ENCODE assay signal across 1 cellular context in the genomic region with DNA sequence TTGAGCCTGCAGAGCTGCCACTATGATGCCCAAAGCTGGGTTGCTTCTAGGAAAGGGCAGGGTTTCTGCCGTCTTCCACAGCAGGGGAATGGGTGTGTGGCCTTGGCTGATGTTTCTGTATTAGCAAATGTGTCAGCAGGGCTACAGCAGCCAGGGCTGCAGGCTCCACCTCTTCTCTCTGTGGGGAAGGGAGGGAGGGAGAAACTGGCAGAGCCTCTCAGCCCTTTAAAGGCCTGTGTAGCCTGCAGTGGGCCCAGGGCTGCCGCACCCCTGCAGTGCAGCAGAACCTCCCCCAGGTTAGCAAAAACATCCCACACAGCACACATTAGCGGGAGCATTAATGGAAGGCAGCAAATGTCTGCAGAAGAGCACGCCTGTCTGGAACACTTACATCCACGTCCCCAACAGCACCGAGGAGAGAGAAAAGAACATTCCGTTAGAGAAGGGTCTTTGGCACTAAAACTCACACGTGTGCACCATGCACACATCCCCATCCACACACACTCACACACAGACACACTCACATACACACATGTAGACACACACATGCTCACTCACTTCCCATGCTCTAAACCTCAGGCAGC.
TF ChIP-seq lines count a peak whose summit lies in the region.

No MANE protein-coding gene starts in this region.

TF ChIP-seq in GM23338, 12 proteins besides CTCF, POLR2A, EP300 and RAD21 (continued from another document):
- TF ChIP-seq, protein P1, sequence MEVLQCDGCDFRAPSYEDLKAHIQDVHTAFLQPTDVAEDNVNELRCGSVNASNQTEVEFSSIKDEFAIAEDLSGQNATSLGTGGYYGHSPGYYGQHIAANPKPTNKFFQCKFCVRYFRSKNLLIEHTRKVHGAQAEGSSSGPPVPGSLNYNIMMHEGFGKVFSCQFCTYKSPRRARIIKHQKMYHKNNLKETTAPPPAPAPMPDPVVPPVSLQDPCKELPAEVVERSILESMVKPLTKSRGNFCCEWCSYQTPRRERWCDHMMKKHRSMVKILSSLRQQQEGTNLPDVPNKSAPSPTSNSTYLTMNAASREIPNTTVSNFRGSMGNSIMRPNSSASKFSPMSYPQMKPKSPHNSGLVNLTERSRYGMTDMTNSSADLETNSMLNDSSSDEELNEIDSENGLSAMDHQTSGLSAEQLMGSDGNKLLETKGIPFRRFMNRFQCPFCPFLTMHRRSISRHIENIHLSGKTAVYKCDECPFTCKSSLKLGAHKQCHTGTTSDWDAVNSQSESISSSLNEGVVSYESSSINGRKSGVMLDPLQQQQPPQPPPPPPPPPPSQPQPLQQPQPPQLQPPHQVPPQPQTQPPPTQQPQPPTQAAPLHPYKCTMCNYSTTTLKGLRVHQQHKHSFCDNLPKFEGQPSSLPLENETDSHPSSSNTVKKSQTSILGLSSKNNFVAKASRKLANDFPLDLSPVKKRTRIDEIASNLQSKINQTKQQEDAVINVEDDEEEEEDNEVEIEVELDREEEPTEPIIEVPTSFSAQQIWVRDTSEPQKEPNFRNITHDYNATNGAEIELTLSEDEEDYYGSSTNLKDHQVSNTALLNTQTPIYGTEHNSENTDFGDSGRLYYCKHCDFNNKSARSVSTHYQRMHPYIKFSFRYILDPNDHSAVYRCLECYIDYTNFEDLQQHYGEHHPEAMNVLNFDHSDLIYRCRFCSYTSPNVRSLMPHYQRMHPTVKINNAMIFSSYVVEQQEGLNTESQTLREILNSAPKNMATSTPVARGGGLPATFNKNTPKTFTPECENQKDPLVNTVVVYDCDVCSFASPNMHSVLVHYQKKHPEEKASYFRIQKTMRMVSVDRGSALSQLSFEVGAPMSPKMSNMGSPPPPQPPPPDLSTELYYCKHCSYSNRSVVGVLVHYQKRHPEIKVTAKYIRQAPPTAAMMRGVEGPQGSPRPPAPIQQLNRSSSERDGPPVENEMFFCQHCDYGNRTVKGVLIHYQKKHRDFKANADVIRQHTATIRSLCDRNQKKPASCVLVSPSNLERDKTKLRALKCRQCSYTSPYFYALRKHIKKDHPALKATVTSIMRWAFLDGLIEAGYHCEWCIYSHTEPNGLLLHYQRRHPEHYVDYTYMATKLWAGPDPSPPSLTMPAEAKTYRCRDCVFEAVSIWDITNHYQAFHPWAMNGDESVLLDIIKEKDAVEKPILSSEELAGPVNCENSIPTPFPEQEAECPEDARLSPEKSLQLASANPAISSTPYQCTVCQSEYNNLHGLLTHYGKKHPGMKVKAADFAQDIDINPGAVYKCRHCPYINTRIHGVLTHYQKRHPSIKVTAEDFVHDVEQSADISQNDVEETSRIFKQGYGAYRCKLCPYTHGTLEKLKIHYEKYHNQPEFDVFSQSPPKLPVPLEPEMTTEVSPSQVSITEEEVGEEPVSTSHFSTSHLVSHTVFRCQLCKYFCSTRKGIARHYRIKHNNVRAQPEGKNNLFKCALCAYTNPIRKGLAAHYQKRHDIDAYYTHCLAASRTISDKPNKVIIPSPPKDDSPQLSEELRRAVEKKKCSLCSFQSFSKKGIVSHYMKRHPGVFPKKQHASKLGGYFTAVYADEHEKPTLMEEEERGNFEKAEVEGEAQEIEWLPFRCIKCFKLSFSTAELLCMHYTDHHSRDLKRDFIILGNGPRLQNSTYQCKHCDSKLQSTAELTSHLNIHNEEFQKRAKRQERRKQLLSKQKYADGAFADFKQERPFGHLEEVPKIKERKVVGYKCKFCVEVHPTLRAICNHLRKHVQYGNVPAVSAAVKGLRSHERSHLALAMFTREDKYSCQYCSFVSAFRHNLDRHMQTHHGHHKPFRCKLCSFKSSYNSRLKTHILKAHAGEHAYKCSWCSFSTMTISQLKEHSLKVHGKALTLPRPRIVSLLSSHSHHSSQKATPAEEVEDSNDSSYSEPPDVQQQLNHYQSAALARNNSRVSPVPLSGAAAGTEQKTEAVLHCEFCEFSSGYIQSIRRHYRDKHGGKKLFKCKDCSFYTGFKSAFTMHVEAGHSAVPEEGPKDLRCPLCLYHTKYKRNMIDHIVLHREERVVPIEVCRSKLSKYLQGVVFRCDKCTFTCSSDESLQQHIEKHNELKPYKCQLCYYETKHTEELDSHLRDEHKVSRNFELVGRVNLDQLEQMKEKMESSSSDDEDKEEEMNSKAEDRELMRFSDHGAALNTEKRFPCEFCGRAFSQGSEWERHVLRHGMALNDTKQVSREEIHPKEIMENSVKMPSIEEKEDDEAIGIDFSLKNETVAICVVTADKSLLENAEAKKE (CRISPR knock-in tag; IDR thresholded peaks at IDR 0.05): no peak
- no peak for TF ChIP-seq POLR2AphosphoS5 (IDR thresholded peaks at IDR 0.05; ENCODE audit: low read depth)
- no peak for TF ChIP-seq NANOG (IDR thresholded peaks at IDR 0.05; ENCODE audit: borderline replicate concordance)
- no peak for TF ChIP-seq EZH2 (IDR thresholded peaks at IDR 0.05; ENCODE audit: low read depth, unreplicated experiment)
- no peak for TF ChIP-seq CREB1 (CRISPR knock-in tag; IDR thresholded peaks at IDR 0.05; ENCODE audit: low read depth)
- no peak for TF ChIP-seq ZNF331 (CRISPR knock-in tag; IDR thresholded peaks at IDR 0.05; ENCODE audit: low read depth)
- TF ChIP-seq STAT1 (IDR thresholded peaks at IDR 0.05; ENCODE audit: unreplicated experiment): no peak
